Comparison of ENCODE assay signal across 2 cellular contexts in genomic region chr9:106156462-106156861, GRCh38.
TF ChIP-seq lines count a peak whose summit lies in the region.

No MANE protein-coding gene starts in this region.

TF ChIP-seq in SK-N-SH, 30 proteins besides CTCF, POLR2A, EP300 and RAD21 (continued from another document):
- TF ChIP-seq, protein P1, sequence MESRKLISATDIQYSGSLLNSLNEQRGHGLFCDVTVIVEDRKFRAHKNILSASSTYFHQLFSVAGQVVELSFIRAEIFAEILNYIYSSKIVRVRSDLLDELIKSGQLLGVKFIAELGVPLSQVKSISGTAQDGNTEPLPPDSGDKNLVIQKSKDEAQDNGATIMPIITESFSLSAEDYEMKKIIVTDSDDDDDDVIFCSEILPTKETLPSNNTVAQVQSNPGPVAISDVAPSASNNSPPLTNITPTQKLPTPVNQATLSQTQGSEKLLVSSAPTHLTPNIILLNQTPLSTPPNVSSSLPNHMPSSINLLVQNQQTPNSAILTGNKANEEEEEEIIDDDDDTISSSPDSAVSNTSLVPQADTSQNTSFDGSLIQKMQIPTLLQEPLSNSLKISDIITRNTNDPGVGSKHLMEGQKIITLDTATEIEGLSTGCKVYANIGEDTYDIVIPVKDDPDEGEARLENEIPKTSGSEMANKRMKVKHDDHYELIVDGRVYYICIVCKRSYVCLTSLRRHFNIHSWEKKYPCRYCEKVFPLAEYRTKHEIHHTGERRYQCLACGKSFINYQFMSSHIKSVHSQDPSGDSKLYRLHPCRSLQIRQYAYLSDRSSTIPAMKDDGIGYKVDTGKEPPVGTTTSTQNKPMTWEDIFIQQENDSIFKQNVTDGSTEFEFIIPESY (IDR thresholded peaks at IDR 0.05; ENCODE audit: borderline replicate concordance, low read depth) = no peak
- TF ChIP-seq POLR2AphosphoS5 (IDR thresholded peaks at IDR 0.05; ENCODE audit: low read depth, low read length) = no peak
- TF ChIP-seq RXRA (IDR thresholded peaks at IDR 0.05; ENCODE audit: borderline replicate concordance, low read depth) = no peak

TF ChIP-seq in SK-N-SH treated with all-trans-retinoic acid at 6 μM for 48 hours, 23 proteins besides CTCF, POLR2A, EP300 and RAD21 (continued from another document):
- TF ChIP-seq PATZ1 (CRISPR knock-in tag; IDR thresholded peaks at IDR 0.05; ENCODE audit: borderline replicate concordance) (no peak), ZNF565 (CRISPR knock-in tag; conservative IDR thresholded peaks at IDR 0.05; ENCODE audit: low read depth) (no peak)
